ENCODE assay signal across 23 cellular contexts in the genomic region with DNA sequence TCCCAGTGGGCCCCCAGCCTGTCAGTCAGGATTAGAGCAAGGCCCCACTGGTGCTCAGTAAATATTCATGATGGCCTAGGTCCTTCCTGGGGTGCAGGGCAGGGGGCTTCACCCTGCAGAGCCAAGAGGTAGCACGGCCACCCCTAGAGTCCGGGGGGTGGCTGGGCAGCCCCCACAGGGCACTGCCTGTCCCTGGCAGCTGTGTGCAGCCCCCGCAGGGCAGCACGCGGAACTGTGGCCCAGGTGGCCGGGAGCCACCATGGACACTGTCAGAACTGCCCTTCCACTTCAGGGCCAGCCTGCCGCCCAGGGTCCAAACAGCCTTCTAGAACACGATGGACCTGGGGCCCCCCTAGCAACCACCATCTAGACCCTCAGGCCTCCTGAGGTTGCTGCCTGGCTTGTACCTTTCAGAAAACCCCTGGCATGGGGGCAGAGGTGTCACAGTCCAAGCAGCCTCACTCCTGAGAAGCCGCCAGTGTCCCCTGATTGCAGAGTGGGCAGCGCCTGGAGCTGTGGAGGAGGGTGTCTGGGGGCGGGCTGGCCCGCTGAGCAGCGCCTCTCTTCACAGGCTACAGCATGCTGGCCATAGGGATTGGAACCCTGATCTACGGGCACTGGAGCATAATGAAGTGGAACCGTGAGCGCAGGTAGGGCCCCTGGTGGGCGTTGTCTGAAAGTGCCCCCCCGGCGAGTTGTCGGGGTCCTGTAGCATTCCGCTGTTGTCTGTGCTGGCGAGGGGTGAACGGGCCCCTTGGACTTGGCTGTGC. TPM values are rescaled to one million over a fixed set of nuclear protein-coding genes. Genes with fewer than 3 reads are reported as not detected.
DNase-seq lines count a peak whose midpoint lies in the region; ATAC-seq, FAIRE-seq and TF ChIP-seq lines count a peak whose summit lies in the region.
"Had no signal": no experiment of that assay in that cellular context is flagged by ENCODE, and none has a peak within 500 bp of the region (broad histone marks: within the 10 kb centered on the region; RNA-seq: fewer than 3 reads in every experiment).

No MANE protein-coding gene starts in this region.

- FAIRE-seq in GM12878 (lab: Jason Lieb, UNC) (no peak), GM12892 (lab: Jason Lieb, UNC) (no peak)
- FAIRE-seq: colon, islet of Langerhans had no signal

- 88% methylated on average over 23 of the region's 23 CpGs for whole genome bisulfite sequencing in GM12878 (ENCODE audit: insufficient coverage, insufficient replicate concordance, low lambda C conversion rate, missing lambda C conversion rate)

- POLR2A ChIA-PET in GM12878 (lab: Charles Lee), result interaction anchor here (0.6 to 1.0 kb wide), 2 partner anchors 10 to 13 kb away, joined by 4 to 5 read pairs; a partner anchor contains a TSS

- 0 out of 2 replicates have a peak, but pooled peaks have one; percentile 1 for TF ChIP-seq CTCF in GM12874 (IDR thresholded peaks at IDR 0.05; ENCODE audit: insufficient read depth, low read depth, low read length)
- 0 out of 2 replicates have a peak, but pooled peaks have one; percentile 14 for TF ChIP-seq CTCF in HFFc6 (IDR thresholded peaks at IDR 0.05)
- TF ChIP-seq CTCF in GM12878 (IDR thresholded peaks at IDR 0.05 in 2 of 3, conservative IDR thresholded peaks at IDR 0.05 in 1 of 3; ENCODE audit: control insufficient read depth in 2 of 3, extremely low read depth in 1 of 3, insufficient read depth in 1 of 3, low read depth in 3 of 3, low read length in 3 of 3), result no peak
- no peak for TF ChIP-seq CTCF in osteoblast (IDR thresholded peaks at IDR 0.05; ENCODE audit: extremely low read depth, low read depth, low read length)

- no peaks in the 10 kb centered on the region for H3K9me3 Mint-ChIP-seq in HFFc6
- H3K9me3 Mint-ChIP-seq: activated CD4-positive, alpha-beta T cell treated with anti-CD3 and anti-CD28 coated beads, Interleukin-2, amount 10 ng/mL, durations not matched to agents 24 days and 14 days; activated naive CD4-positive, alpha-beta T cell treated with anti-CD3 and anti-CD28 coated beads, Interleukin-2, amount 50 U/mL, for 72 hours; natural killer cell treated with Interleukin-12 subunit alpha and Interleukin-12 subunit beta and Interleukin-15 and Interleukin-18, amount 100 ng/mL, for 72 hours had no signal

- H3K4me2 ChIP-seq in GM12878 (ENCODE audit: control insufficient read depth, insufficient read depth) (no peak overlapping the region; the same call in 1 of the 2 replicates), osteoblast (ENCODE audit: insufficient read depth, low read length) (no peak overlapping the region)
- H3K4me2 ChIP-seq: KMS-11 had no signal

- H3K9ac ChIP-seq in GM12878 (ENCODE audit: control insufficient read depth, insufficient read depth, low read length), result peak overlapping the region; percentile 8; the same call in 1 of the 2 replicates
- H3K9ac ChIP-seq: KMS-11 had no signal

- in situ Hi-C loops in GM12878 (cut with MboI), result loop anchor here (5.0 to 25.0 kb wide), 7 partner anchors 117 to 1512 kb away; a partner anchor contains a TSS

- H3K27ac Mint-ChIP-seq in HFFc6, result no peak overlapping the region
- H3K27ac Mint-ChIP-seq: activated CD4-positive, alpha-beta T cell treated with anti-CD3 and anti-CD28 coated beads, Interleukin-2, amount 10 ng/mL, durations not matched to agents 24 days and 14 days; activated CD8-positive, alpha-beta memory T cell treated with anti-CD3 and anti-CD28 coated beads, Interleukin-2, amount 10 ng/mL, durations not matched to agents 7 days and 5 days; activated naive CD4-positive, alpha-beta T cell treated with anti-CD3 and anti-CD28 coated beads, Interleukin-2, amount 50 U/mL, for 72 hours; natural killer cell treated with Interleukin-12 subunit alpha and Interleukin-12 subunit beta and Interleukin-15 and Interleukin-18, amount 100 ng/mL, for 72 hours; T-helper 17 cell had no signal

- H3K36me3 ChIP-seq in GM12878 (ENCODE audit: control insufficient read depth in 2 of 2, insufficient read depth in 2 of 2, low read length in 1 of 2) (peaks cover 3 to 23% of the 10 kb centered on the region in 2 experiments; a peak in 3 of 4 replicates), osteoblast (ENCODE audit: insufficient read depth, low read length) (peaks cover 12% of the 10 kb centered on the region)
- H3K36me3 ChIP-seq: prostate gland had no signal

- BruUV-seq in GM12878 (replicated peaks; lab: Mats Ljungman, UMichigan), result no TSS peak

- H4K20me1 ChIP-seq in GM12878 (ENCODE audit: control insufficient read depth, insufficient read depth) (no peaks in the 10 kb centered on the region), osteoblast (ENCODE audit: insufficient read depth, low read length) (peaks cover 36% of the 10 kb centered on the region)

- DNase-seq in HFFc6, result no peak
- DNase-seq in GM12878 (ENCODE audit: low read depth, low spot score), result no peak
- peak; percentile 71 for DNase-seq in osteoblast (ENCODE audit: insufficient read length, low spot score, missing footprints)
- no peak for DNase-seq in AG20443 (ENCODE audit: low spot score)
- no peak for DNase-seq in GM12892 (ENCODE audit: insufficient read length)
- DNase-seq in stimulated activated naive CD8-positive, alpha-beta T cell treated with anti-CD3 and anti-CD28 coated beads, Interleukin-15, Interleukin-2, amounts not matched to agents 100 U/mL and 50 U/mL, for 24 hours, result no peak
- DNase-seq: activated CD4-positive, alpha-beta T cell treated with anti-CD3 and anti-CD28 coated beads, Interleukin-2, amount 10 ng/mL, durations not matched to agents 24 days and 14 days; activated CD8-positive, alpha-beta memory T cell treated with anti-CD3 and anti-CD28 coated beads, Interleukin-2, amount 10 ng/mL, durations not matched to agents 7 days and 5 days; esophagus squamous epithelium; gastrocnemius medialis; NCI-H187; NCI-H345; NCI-H774; T-helper 17 cell had no signal

- peaks cover 29% of the 10 kb centered on the region for H3K79me2 ChIP-seq in GM12878 (ENCODE audit: control insufficient read depth, insufficient read depth, low read length)
- H3K79me2 ChIP-seq in osteoblast (ENCODE audit: insufficient read depth, low read length), result peaks cover 43% of the 10 kb centered on the region

- peaks cover 13% of the 10 kb centered on the region for H3K4me1 Mint-ChIP-seq in HFFc6 (ENCODE audit: low read depth)
- H3K4me1 Mint-ChIP-seq: T-helper 17 cell had no signal

- peaks cover 3% of the 10 kb centered on the region for H3K36me3 Mint-ChIP-seq in HFFc6 (ENCODE audit: low read depth)

- TF ChIP-seq POLR2A in GM12878 (IDR thresholded peaks at IDR 0.05; ENCODE audit: low read depth, low read length), result no peak
- no peak for TF ChIP-seq POLR2A in GM12892 (IDR thresholded peaks at IDR 0.05; ENCODE audit: low read depth, low read length)

- SMC1A ChIA-PET in GM12878 (lab: Charles Lee; ENCODE audit: uncharacterized antibody, unreplicated experiment), result no interaction called here

- peak; percentile 11 for ATAC-seq in GM12878
- no peak for ATAC-seq in stimulated activated naive CD8-positive, alpha-beta T cell treated with anti-CD3 and anti-CD28 coated beads, Interleukin-15, Interleukin-2, amounts not matched to agents 100 U/mL and 50 U/mL, for 24 hours
- ATAC-seq: activated CD8-positive, alpha-beta memory T cell treated with anti-CD3 and anti-CD28 coated beads, Interleukin-2, amount 10 ng/mL, durations not matched to agents 7 days and 5 days; activated naive CD4-positive, alpha-beta T cell treated with anti-CD3 and anti-CD28 coated beads, Interleukin-2, amount 50 U/mL, for 72 hours; gastrocnemius medialis; natural killer cell treated with Interleukin-12 subunit alpha and Interleukin-12 subunit beta and Interleukin-15 and Interleukin-18, amount 100 ng/mL, for 72 hours; T-helper 17 cell had no signal

- intact Hi-C loops in GM12878 (cut with micrococcal nuclease; ENCODE audit: unreplicated experiment), result no loop called here

- H3K4me3 ChIP-seq in GM12878 (no peak overlapping the region), osteoblast (ENCODE audit: insufficient read depth, low read length) (no peak overlapping the region)
- H3K4me3 ChIP-seq: esophagus squamous epithelium, gastrocnemius medialis, prostate gland, suprapubic skin had no signal

- no peak for TF ChIP-seq EP300 in GM12878 (IDR thresholded peaks at IDR 0.05; ENCODE audit: borderline replicate concordance in 1 of 2, control insufficient read depth in 1 of 2, low read depth in 2 of 2, low read length in 2 of 2)

- H3K27ac ChIP-seq in GM12878 (ENCODE audit: control insufficient read depth, insufficient read depth) (peak overlapping the region; percentile 57), osteoblast (ENCODE audit: low read depth, low read length) (no peak overlapping the region)
- H3K27ac ChIP-seq: esophagus squamous epithelium, gastrocnemius medialis, KMS-11, prostate gland, suprapubic skin had no signal

- CTCF ChIA-PET in GM12878 (lab: Yijun Ruan, JAX), result no interaction called here

- no peak for TF ChIP-seq RAD21 in GM12878 (IDR thresholded peaks at IDR 0.05; ENCODE audit: insufficient read depth, low read depth, low read length)

- RAD21 ChIA-PET in GM12878 (lab: Charles Lee; ENCODE audit: unreplicated experiment), result interaction anchor here (0.6 kb wide), 1 partner anchor 31 kb away, joined by 3 read pairs; no protein-coding TSS in a partner anchor

- peaks cover 34% of the 10 kb centered on the region for H3K4me1 ChIP-seq in GM12878 (ENCODE audit: control insufficient read depth, insufficient read depth, low read length)
- peaks cover 5% of the 10 kb centered on the region for H3K4me1 ChIP-seq in osteoblast (ENCODE audit: insufficient read depth, low read length)
- H3K4me1 ChIP-seq: prostate gland, suprapubic skin had no signal

- H2AFZ ChIP-seq in GM12878 (ENCODE audit: control insufficient read depth, low read depth, low read length), result no peak overlapping the region
- H2AFZ ChIP-seq in osteoblast (ENCODE audit: low read length), result no peak overlapping the region

- H3K4me3 Mint-ChIP-seq in HFFc6, result no peak overlapping the region
- H3K4me3 Mint-ChIP-seq: activated CD4-positive, alpha-beta T cell treated with anti-CD3 and anti-CD28 coated beads, Interleukin-2, amount 10 ng/mL, durations not matched to agents 24 days and 14 days; activated CD8-positive, alpha-beta memory T cell treated with anti-CD3 and anti-CD28 coated beads, Interleukin-2, amount 10 ng/mL, durations not matched to agents 7 days and 5 days; natural killer cell treated with Interleukin-12 subunit alpha and Interleukin-12 subunit beta and Interleukin-15 and Interleukin-18, amount 100 ng/mL, for 72 hours; T-helper 17 cell had no signal

- H3K9me3 ChIP-seq in GM12878 (replicated peaks; ENCODE audit: control insufficient read depth, insufficient read depth, low read length) (peaks cover under 1% of the 10 kb centered on the region; the same call in 1 of the 3 replicates), osteoblast (ENCODE audit: low read depth, low read length) (no peaks in the 10 kb centered on the region)
- H3K9me3 ChIP-seq: esophagus squamous epithelium, gastrocnemius medialis, prostate gland, suprapubic skin had no signal

- no peaks in the 10 kb centered on the region; the same call in 1 of the 2 replicates for H3K27me3 Mint-ChIP-seq in HFFc6 (ENCODE audit: insufficient read depth)
- H3K27me3 Mint-ChIP-seq: activated CD4-positive, alpha-beta T cell treated with anti-CD3 and anti-CD28 coated beads, Interleukin-2, amount 10 ng/mL, durations not matched to agents 24 days and 14 days; activated CD8-positive, alpha-beta memory T cell treated with anti-CD3 and anti-CD28 coated beads, Interleukin-2, amount 10 ng/mL, durations not matched to agents 7 days and 5 days; natural killer cell treated with Interleukin-12 subunit alpha and Interleukin-12 subunit beta and Interleukin-15 and Interleukin-18, amount 100 ng/mL, for 72 hours; T-helper 17 cell had no signal

- H3K27me3 ChIP-seq in GM12878 (replicated peaks in 1 of 2; ENCODE audit: control insufficient read depth in 2 of 2, insufficient read depth in 2 of 2, low read length in 1 of 2) (no peaks in the 10 kb centered on the region), osteoblast (ENCODE audit: insufficient read depth, low read length) (no peaks in the 10 kb centered on the region)
- H3K27me3 ChIP-seq: esophagus squamous epithelium, gastrocnemius medialis, suprapubic skin had no signal

RNA-seq across cellular contexts. Expression of a gene that starts 2.9 kb away (rescaled TPM):
- total RNA-seq in HFFc6 (2021; fragmentation: NEBNext Ultra II Directional; extraction: Animal tissue kit (Norgen Biotek cat#: 25700)), result 1 to 10 TPM; 1.4 to 2.5 (median 2.0) TPM
- 6.9 and 7.3 TPM in 2 replicates for total RNA-seq in GM12878 (2013; cell fraction: nucleolus; rRNA removed)
- 0.96 and 0.98 TPM in 2 replicates for total RNA-seq in GM12878 (2014; rRNA removed)
- 1.2 and 1.4 TPM in 2 replicates for total RNA-seq in GM12878 (2014; rRNA removed; fragmentation: Illumina TruSeq; extraction: Trizol)
- 5.6 and 5.9 TPM in 2 replicates for total RNA-seq in GM12878 (2021)
- polyA plus RNA-seq in GM12878 (2011; ENCODE audit: low read depth), result 1.0 TPM
- 2.4 and 2.6 TPM in 2 replicates for polyA plus RNA-seq in GM12878 (2011; rRNA removed)
- polyA plus RNA-seq in GM12878 (2011; cell fraction: cytosol; rRNA removed), result 1.6 and 4.3 TPM in 2 replicates
- 37.2 and 59.5 TPM in 2 replicates for polyA plus RNA-seq in GM12878 (2011; cell fraction: nucleus; rRNA removed)
- polyA plus RNA-seq in GM12878 (2012), result 3.6 and 5.1 TPM in 2 replicates
- 4.6 and 5.2 TPM in 2 replicates for polyA plus RNA-seq in GM12878 (2014; fragmentation: Illumina TruSeq; extraction: Trizol)
- under 1 TPM; 0.05 to 0.08 TPM for polyA plus RNA-seq in GM12878 (2014; fragmentation: Nextera tagmentation; extraction: Ambion mirVana)
- polyA plus RNA-seq in GM12878 (2014; rRNA removed), result 5.5 and 6.2 TPM in 2 replicates
- polyA plus RNA-seq in GM12878 (2016; fragmentation: Nextera tagmentation; extraction: Ambion mirVana), result 1 to 10 TPM; 6.3 to 6.9 TPM
- 0.95 and 1.4 TPM in 2 replicates for polyA minus RNA-seq in GM12878 (2011; rRNA and poly(A)+ RNA removed)
- polyA minus RNA-seq in GM12878 (2011; cell fraction: cytosol; rRNA and poly(A)+ RNA removed), result 1.2 and 1.4 TPM in 2 replicates
- polyA minus RNA-seq in GM12878 (2011; cell fraction: nucleus; rRNA and poly(A)+ RNA removed), result 1.8 and 7.4 TPM in 2 replicates
- under 0.01 and 0.29 TPM in 2 replicates for total RNA-seq in osteoblast
- 5.1 TPM for polyA plus RNA-seq in GM12892 (2012; ENCODE audit: missing spikeins)

RNA-seq across cellular contexts. Expression of a gene that starts 9.8 kb away (rescaled TPM):
- 100 to 1,000 TPM; 266 to 393 (median 323) TPM for total RNA-seq in HFFc6 (2021; fragmentation: NEBNext Ultra II Directional; extraction: Animal tissue kit (Norgen Biotek cat#: 25700))
- total RNA-seq in GM12878 (2013; cell fraction: nucleolus; rRNA removed), result 144 and 157 TPM in 2 replicates
- total RNA-seq in GM12878 (2014; rRNA removed), result 263 and 284 TPM in 2 replicates
- 303 and 329 TPM in 2 replicates for total RNA-seq in GM12878 (2014; rRNA removed; fragmentation: Illumina TruSeq; extraction: Trizol)
- total RNA-seq in GM12878 (2021), result 462 and 473 TPM in 2 replicates
- polyA plus RNA-seq in GM12878 (2011; ENCODE audit: low read depth), result 1,149 TPM
- 282 and 475 TPM in 2 replicates for polyA plus RNA-seq in GM12878 (2011; rRNA removed)
- polyA plus RNA-seq in GM12878 (2011; cell fraction: cytosol; rRNA removed), result 834 and 1,057 TPM in 2 replicates
- polyA plus RNA-seq in GM12878 (2011; cell fraction: nucleus; rRNA removed), result 373 and 417 TPM in 2 replicates
- polyA plus RNA-seq in GM12878 (2012), result 244 and 350 TPM in 2 replicates
- 53.4 and 224 TPM in 2 replicates for polyA plus RNA-seq in GM12878 (2014; fragmentation: Illumina TruSeq; extraction: Trizol)
- polyA plus RNA-seq in GM12878 (2014; fragmentation: Nextera tagmentation; extraction: Ambion mirVana), result 100 to 1,000 TPM; 232 to 449 TPM
- polyA plus RNA-seq in GM12878 (2014; rRNA removed), result 528 and 564 TPM in 2 replicates
- 100 to 1,000 TPM; 566 to 586 TPM for polyA plus RNA-seq in GM12878 (2016; fragmentation: Nextera tagmentation; extraction: Ambion mirVana)
- 117 and 160 TPM in 2 replicates for polyA minus RNA-seq in GM12878 (2011; rRNA and poly(A)+ RNA removed)
- 69.2 and 95.4 TPM in 2 replicates for polyA minus RNA-seq in GM12878 (2011; cell fraction: cytosol; rRNA and poly(A)+ RNA removed)
- polyA minus RNA-seq in GM12878 (2011; cell fraction: nucleus; rRNA and poly(A)+ RNA removed), result 44.1 and 69.0 TPM in 2 replicates
- total RNA-seq in osteoblast, result 160 and 202 TPM in 2 replicates
- polyA plus RNA-seq in GM12892 (2012; ENCODE audit: missing spikeins), result 311 TPM

RNA-seq across cellular contexts. Expression of a gene that starts 10.4 kb away (rescaled TPM):
- 1 to 10 TPM in 2 of 6 experiments, under 1 TPM in 4; 0.61 to 1.3 (median 0.92) TPM for total RNA-seq in HFFc6 (2021; fragmentation: NEBNext Ultra II Directional; extraction: Animal tissue kit (Norgen Biotek cat#: 25700))
- total RNA-seq in GM12878 (2013; cell fraction: nucleolus; rRNA removed), result 10.2 and 12.0 TPM in 2 replicates
- total RNA-seq in GM12878 (2014; rRNA removed) (0.82 and 1.6 TPM in 2 replicates), GM12878 (2014; rRNA removed; fragmentation: Illumina TruSeq; extraction: Trizol) (0.49 and 0.55 TPM in 2 replicates), GM12878 (2021) (2.3 and 2.9 TPM in 2 replicates), osteoblast (2.7 and 4.3 TPM in 2 replicates)
- polyA plus RNA-seq in GM12878 (2011; ENCODE audit: low read depth), result 0.58 TPM
- polyA plus RNA-seq in GM12878 (2011; rRNA removed) (0.76 and 1.5 TPM in 2 replicates), GM12878 (2014; fragmentation: Illumina TruSeq; extraction: Trizol) (0.06 TPM in 1 of 2 replicates, not detected in the other), GM12878 (2014; fragmentation: Nextera tagmentation; extraction: Ambion mirVana) (not detected), GM12878 (2014; rRNA removed) (3.6 and 3.7 TPM in 2 replicates), GM12878 (2016; fragmentation: Nextera tagmentation; extraction: Ambion mirVana) (under 1 TPM; 0.38 to 0.47 TPM)
- 3.1 and 4.8 TPM in 2 replicates for polyA plus RNA-seq in GM12878 (2011; cell fraction: cytosol; rRNA removed)
- polyA plus RNA-seq in GM12878 (2011; cell fraction: nucleus; rRNA removed), result 12.7 and 13.5 TPM in 2 replicates
- 1.7 and 2.8 TPM in 2 replicates for polyA plus RNA-seq in GM12878 (2012)
- polyA minus RNA-seq in GM12878 (2011; rRNA and poly(A)+ RNA removed), result 1.7 and 5.9 TPM in 2 replicates
- 2.1 and 3.7 TPM in 2 replicates for polyA minus RNA-seq in GM12878 (2011; cell fraction: cytosol; rRNA and poly(A)+ RNA removed)
- polyA minus RNA-seq in GM12878 (2011; cell fraction: nucleus; rRNA and poly(A)+ RNA removed), result 13.4 and 18.7 TPM in 2 replicates
- 0.45 TPM for polyA plus RNA-seq in GM12892 (2012; ENCODE audit: missing spikeins)

RNA-seq across cellular contexts. Expression of a gene that starts 12.3 kb away (rescaled TPM):
- under 1 TPM; 0.09 to 0.28 (median 0.15) TPM for total RNA-seq in HFFc6 (2021; fragmentation: NEBNext Ultra II Directional; extraction: Animal tissue kit (Norgen Biotek cat#: 25700))
- total RNA-seq in GM12878 (2013; cell fraction: nucleolus; rRNA removed), result 0.34 and 0.77 TPM in 2 replicates
- total RNA-seq in GM12878 (2014; rRNA removed) (0.06 TPM in 1 of 2 replicates, not detected in the other), GM12878 (2014; rRNA removed; fragmentation: Illumina TruSeq; extraction: Trizol) (not detected in 2 replicates), GM12878 (2021) (0.05 TPM in 1 of 2 replicates, not detected in the other), osteoblast (0.72 and 0.88 TPM in 2 replicates)
- polyA plus RNA-seq in GM12878 (2011; ENCODE audit: low read depth), result not detected
- polyA plus RNA-seq in GM12878 (2011; rRNA removed) (not detected in 2 replicates), GM12878 (2014; fragmentation: Illumina TruSeq; extraction: Trizol) (not detected in 2 replicates), GM12878 (2014; fragmentation: Nextera tagmentation; extraction: Ambion mirVana) (not detected), GM12878 (2014; rRNA removed) (0.08 TPM in 1 of 2 replicates, not detected in the other), GM12878 (2016; fragmentation: Nextera tagmentation; extraction: Ambion mirVana) (under 1 TPM in 1 of 2 experiments, not detected in 1; 0.05 TPM)
- polyA plus RNA-seq in GM12878 (2011; cell fraction: cytosol; rRNA removed), result 0.05 TPM in 1 of 2 replicates, not detected in the other
- polyA plus RNA-seq in GM12878 (2011; cell fraction: nucleus; rRNA removed), result 0.12 and 0.16 TPM in 2 replicates
- polyA plus RNA-seq in GM12878 (2012), result 0.11 and 0.12 TPM in 2 replicates
- polyA minus RNA-seq in GM12878 (2011; rRNA and poly(A)+ RNA removed), result not detected in 2 replicates
- polyA minus RNA-seq in GM12878 (2011; cell fraction: cytosol; rRNA and poly(A)+ RNA removed), result not detected in 2 replicates
- polyA minus RNA-seq in GM12878 (2011; cell fraction: nucleus; rRNA and poly(A)+ RNA removed), result not detected in 2 replicates
- 0.08 TPM for polyA plus RNA-seq in GM12892 (2012; ENCODE audit: missing spikeins)
- total RNA-seq: SK-MEL-5 had no signal

Comparison
In these comparisons a context has a peak if more than half of its experiments do, and no peak if none do; other contexts are left out.
1. CTCF ChIP-seq: peak in GM12874 (single experiment) and HFFc6 (single experiment); none in GM12878 (0 of 3) and osteoblast (single experiment).